In the genomic region with DNA sequence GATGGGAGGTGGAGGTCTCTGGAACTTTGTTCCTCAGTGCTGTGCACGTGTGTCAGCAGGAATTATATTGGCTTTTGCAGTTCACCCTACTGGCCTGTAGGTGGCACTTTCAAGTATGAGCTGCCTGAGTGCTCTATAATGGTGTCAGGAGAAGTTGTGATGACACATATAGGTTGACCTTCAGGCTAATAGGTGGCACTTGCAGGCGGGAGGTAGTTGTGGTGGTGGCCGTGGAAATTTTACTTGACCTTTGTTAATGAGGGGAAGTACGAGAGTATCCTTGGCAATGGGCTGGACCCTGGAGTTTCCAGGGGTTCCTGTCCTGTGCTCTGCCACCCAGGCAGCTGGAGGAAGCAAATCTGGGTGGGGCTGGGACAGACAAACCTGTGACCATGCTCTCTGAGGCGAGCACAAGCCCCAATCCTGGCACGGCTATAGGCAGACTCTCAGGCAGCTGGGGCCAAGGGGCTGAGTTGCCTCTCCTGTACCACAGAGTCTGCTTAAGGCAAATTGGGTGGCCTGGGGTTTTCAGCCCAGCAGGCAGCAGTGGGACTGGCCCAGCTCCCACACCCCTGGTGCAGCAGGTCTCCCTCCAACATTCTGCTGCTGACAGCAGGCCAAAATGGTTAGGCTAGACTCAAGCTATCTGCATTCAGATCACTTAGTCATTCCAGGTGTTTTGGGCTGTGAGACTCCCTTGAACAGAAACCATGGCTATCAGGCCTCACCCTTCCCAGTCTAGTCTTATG, we compare ENCODE assay signal across 8 cellular contexts.
DNase-seq lines count a peak whose midpoint lies in the region; ATAC-seq lines count a peak whose summit lies in the region.

No MANE protein-coding gene starts in this region.

- peaks cover 7% of the 10 kb centered on the region for H3K27me3 Mint-ChIP-seq in activated T-cell treated with anti-CD3 and anti-CD28 coated beads, Interleukin-2, amount 50 U/mL, for 72 hours (ENCODE audit: low read depth)

- H3K27ac Mint-ChIP-seq in activated T-cell treated with anti-CD3 and anti-CD28 coated beads, Interleukin-2, amount 50 U/mL, for 72 hours, result no peak overlapping the region
- H3K27ac Mint-ChIP-seq in stimulated activated effector memory CD8-positive, alpha-beta T cell treated with anti-CD3 and anti-CD28 coated beads, Interleukin-12 subunit alpha, Interleukin-12 subunit beta, amount 100 ng/mL, for 72 hours, result no peak overlapping the region

- H3K4me3 Mint-ChIP-seq in activated T-cell treated with anti-CD3 and anti-CD28 coated beads, Interleukin-2, amount 50 U/mL, for 72 hours, result no peak overlapping the region
- H3K4me3 Mint-ChIP-seq in stimulated activated effector memory CD8-positive, alpha-beta T cell treated with anti-CD3 and anti-CD28 coated beads, Interleukin-12 subunit alpha, Interleukin-12 subunit beta, amount 100 ng/mL, for 72 hours, result no peak overlapping the region

- ATAC-seq in GM19025 (IDR thresholded peaks at IDR 0.05; ENCODE audit: low read depth, unreplicated experiment), result peak; percentile 81
- peak; percentile 75 for ATAC-seq in HG03060 (IDR thresholded peaks at IDR 0.05; ENCODE audit: low read depth, unreplicated experiment)
- ATAC-seq in activated T-cell treated with anti-CD3 and anti-CD28 coated beads, Interleukin-2, amount 50 U/mL, for 72 hours (replicated peaks in 1 of 2), result peak; percentile 71 to 77
- ATAC-seq in stimulated activated effector memory CD8-positive, alpha-beta T cell treated with anti-CD3 and anti-CD28 coated beads, Interleukin-12 subunit alpha, Interleukin-12 subunit beta, amount 100 ng/mL, for 72 hours, result peak; percentile 89

- H3K4me1 Mint-ChIP-seq in activated T-cell treated with anti-CD3 and anti-CD28 coated beads, Interleukin-2, amount 50 U/mL, for 72 hours (ENCODE audit: low read depth), result peaks cover 15% of the 10 kb centered on the region
- peaks cover 14% of the 10 kb centered on the region for H3K4me1 Mint-ChIP-seq in stimulated activated effector memory CD8-positive, alpha-beta T cell treated with anti-CD3 and anti-CD28 coated beads, Interleukin-12 subunit alpha, Interleukin-12 subunit beta, amount 100 ng/mL, for 72 hours

- H3K9me3 Mint-ChIP-seq in activated T-cell treated with anti-CD3 and anti-CD28 coated beads, Interleukin-2, amount 50 U/mL, for 72 hours, result no peaks in the 10 kb centered on the region
- H3K9me3 Mint-ChIP-seq in stimulated activated effector memory CD8-positive, alpha-beta T cell treated with anti-CD3 and anti-CD28 coated beads, Interleukin-12 subunit alpha, Interleukin-12 subunit beta, amount 100 ng/mL, for 72 hours, result no peaks in the 10 kb centered on the region

- no peaks in the 10 kb centered on the region for H3K36me3 Mint-ChIP-seq in activated T-cell treated with anti-CD3 and anti-CD28 coated beads, Interleukin-2, amount 50 U/mL, for 72 hours (ENCODE audit: insufficient read depth in 2 of 2)
- no peaks in the 10 kb centered on the region for H3K36me3 Mint-ChIP-seq in stimulated activated effector memory CD8-positive, alpha-beta T cell treated with anti-CD3 and anti-CD28 coated beads, Interleukin-12 subunit alpha, Interleukin-12 subunit beta, amount 100 ng/mL, for 72 hours

- DNase-seq in COR-L47 (lab: John Stamatoyannopoulos, UW) (peak; percentile 15), NCI-H69 (lab: John Stamatoyannopoulos, UW) (peak; percentile 77), iPS-NIHi7 (ENCODE audit: extremely low spot score) (peak; percentile 76), C1 segment of cervical spinal cord (lab: John Stamatoyannopoulos, UW) (no peak)
- peak; percentile 30 to 45 for DNase-seq in activated T-cell treated with anti-CD3 and anti-CD28 coated beads, Interleukin-2, amount 50 U/mL, for 72 hours
- DNase-seq in stimulated activated effector memory CD8-positive, alpha-beta T cell treated with anti-CD3 and anti-CD28 coated beads, Interleukin-12 subunit alpha, Interleukin-12 subunit beta, amount 100 ng/mL, for 72 hours (ENCODE audit: low spot score in 2 of 2), result peak; percentile 12 to 62

Comparison
In these comparisons a context has a peak if more than half of its experiments do, and no peak if none do; other contexts are left out.
1. DNase-seq: peak in COR-L47 (single experiment), NCI-H69 (single experiment), activated T-cell treated with anti-CD3 and anti-CD28 coated beads, Interleukin-2, amount 50 U/mL, for 72 hours (2 of 2), iPS-NIHi7 (single experiment) and stimulated activated effector memory CD8-positive, alpha-beta T cell treated with anti-CD3 and anti-CD28 coated beads, Interleukin-12 subunit alpha, Interleukin-12 subunit beta, amount 100 ng/mL, for 72 hours (2 of 2); none in C1 segment of cervical spinal cord (0 of 14).
2. Peak in every context shown above with its lines, with median percentiles within 50 percentile points of each other: ATAC-seq.